21 cellular contexts compared by ENCODE assay signal in genomic region chr6:54876365-54876764, GRCh38. TPM values are rescaled to one million over a fixed set of nuclear protein-coding genes. Genes with fewer than 3 reads are reported as not detected.
"Had no signal": no experiment of that assay in that cellular context is flagged by ENCODE, and none has a peak within 500 bp of the region (broad histone marks: within the 10 kb centered on the region; RNA-seq: fewer than 3 reads in every experiment).

No MANE protein-coding gene starts in this region.

- H3K4me3 ChIP-seq: esophagus squamous epithelium, hepatocyte, neural progenitor cell, ovary, right atrium auricular region, sigmoid colon, skin epidermis, stomach, thoracic aorta, transverse colon had no signal

- H3K27me3 ChIP-seq: esophagus squamous epithelium, hepatocyte, neural progenitor cell, ovary, right atrium auricular region, sigmoid colon, stomach, transverse colon had no signal

- H3K9me3 ChIP-seq: esophagus squamous epithelium, ovary, right atrium auricular region, sigmoid colon, stomach, thoracic aorta, transverse colon had no signal

- ATAC-seq: natural killer cell had no signal

- H3K4me1 Mint-ChIP-seq: natural killer cell, neural progenitor cell had no signal

- H2AFZ ChIP-seq: hepatocyte, neural progenitor cell had no signal

- H3K9ac ChIP-seq: neural progenitor cell had no signal

- H3K36me3 ChIP-seq: neural progenitor cell, ovary, right atrium auricular region, sigmoid colon, stomach, thoracic aorta, transverse colon had no signal

- DNase-seq: dermis blood vessel endothelial cell; esophagus squamous epithelium; foreskin fibroblast; head of caudate nucleus; natural killer cell; nucleus accumbens; ovary; sigmoid colon; stimulated activated CD4-positive, alpha-beta T cell treated with anti-CD3 and anti-CD28 coated beads, Interleukin-12 subunit alpha, Interleukin-12 subunit beta, amount 100 ng/mL, for 4 hours; stimulated activated naive CD4-positive, alpha-beta T cell; stomach; substantia nigra; transverse colon had no signal

- H3K27ac Mint-ChIP-seq: natural killer cell, neural progenitor cell had no signal

- H3K4me2 ChIP-seq: hepatocyte, neural progenitor cell had no signal

- H3K27ac ChIP-seq: esophagus squamous epithelium, hepatocyte, neural progenitor cell, ovary, right atrium auricular region, sigmoid colon, stomach, thoracic aorta had no signal

- H3K4me1 ChIP-seq: right atrium auricular region, sigmoid colon had no signal

- H3K9me3 Mint-ChIP-seq: natural killer cell, neural progenitor cell had no signal

- H3K36me3 Mint-ChIP-seq: natural killer cell, neural progenitor cell had no signal

- H3K4me3 Mint-ChIP-seq: natural killer cell, neural progenitor cell had no signal

RNA-seq across cellular contexts. Expression of gene FAM83B, which starts 29.8 kb away (rescaled TPM):
- total RNA-seq: dermis blood vessel endothelial cell, lung microvascular endothelial cell, myocyte, natural killer cell, posterior vena cava, thoracic aorta had no signal
- polyA plus RNA-seq: ovary had no signal
